25 cellular contexts compared by ENCODE assay signal in genomic region chr4:99362768-99363167, GRCh38. TPM values are rescaled to one million over a fixed set of nuclear protein-coding genes. Genes with fewer than 3 reads are reported as not detected.
DNase-seq lines count a peak whose midpoint lies in the region; ATAC-seq and TF ChIP-seq lines count a peak whose summit lies in the region.
"Had no signal": no experiment of that assay in that cellular context is flagged by ENCODE, and none has a peak within 500 bp of the region (broad histone marks: within the 10 kb centered on the region; RNA-seq: fewer than 3 reads in every experiment).

No MANE protein-coding gene starts in this region.

- H3K36me3 ChIP-seq in esophagus muscularis mucosa (no peaks in the 10 kb centered on the region), aorta (ENCODE audit: control insufficient read depth in 1 of 2, insufficient read depth in 2 of 2, low read length in 1 of 2) (no peaks in the 10 kb centered on the region), brain microvascular endothelial cell (replicated peaks) (no peaks in the 10 kb centered on the region)

- in situ Hi-C loops in brain microvascular endothelial cell (cut with HindIII; ENCODE audit: low pct_ligation_motif_present, low sequenced_read_pairs), result no loop called here

- peaks cover 0 to 29% (median 13%) of the 10 kb centered on the region in 4 donors for H3K4me1 ChIP-seq in esophagus muscularis mucosa
- peaks cover 0 to 1% of the 10 kb centered on the region in 2 donors for H3K4me1 ChIP-seq in aorta (ENCODE audit: control insufficient read depth in 1 of 2, insufficient read depth in 2 of 2, low read length in 2 of 2)

- peak overlapping the region in 3 of 4 donors; percentile 34 to 44 (median 42) for H3K27ac ChIP-seq in esophagus muscularis mucosa (replicated peaks in 1 of 4)
- H3K27ac ChIP-seq in aorta (ENCODE audit: low read depth in 1 of 2, low read length in 2 of 2), result peak overlapping the region in 1 of 2 donors; percentile 76
- H3K27ac ChIP-seq in brain microvascular endothelial cell, result no peak overlapping the region
- H3K27ac ChIP-seq: dorsolateral prefrontal cortex had no signal

- peak; percentile 35 for DNase-seq in NCI-H2171 treated with DMSO at 0.1 percent for 48 hours (lab: John Stamatoyannopoulos, UW)
- DNase-seq in NCI-H2171 (lab: John Stamatoyannopoulos, UW), result no peak
- no peak for DNase-seq in esophagus muscularis mucosa (ENCODE audit: extremely low spot score)
- peak; percentile 18 for DNase-seq in myocyte (ENCODE audit: low read depth)
- DNase-seq in aorta, result no peak
- DNase-seq in brain microvascular endothelial cell, result no peak
- no peak for DNase-seq in HuH-7 (ENCODE audit: low spot score)
- DNase-seq: activated CD4-positive, alpha-beta T cell treated with anti-CD3 and anti-CD28 coated beads, Interleukin-2, amount 50 U/mL, for 48 hours; anterior cingulate cortex; dorsolateral prefrontal cortex; islet precursor cell; mucosa of descending colon; NCI-H1092; NCI-H187; NCI-H69; nephron progenitor cell; stimulated activated CD4-positive, alpha-beta T cell treated with anti-CD3 and anti-CD28 coated beads, Interleukin-2, amount 100 ng/mL, for 48 hours; substantia nigra; T-helper 1 cell had no signal

- H3K9me3 ChIP-seq in esophagus muscularis mucosa (no peaks in the 10 kb centered on the region), aorta (ENCODE audit: control insufficient read depth, low read length) (no peaks in the 10 kb centered on the region)
- H3K9me3 ChIP-seq: mucosa of descending colon had no signal

- no peak for TF ChIP-seq CTCF in esophagus muscularis mucosa (IDR thresholded peaks at IDR 0.05)
- TF ChIP-seq CTCF in brain microvascular endothelial cell (IDR thresholded peaks at IDR 0.05; ENCODE audit: low read depth, low read length, missing control alignments), result no peak

- H3K4me3 ChIP-seq in esophagus muscularis mucosa (no peak overlapping the region), aorta (ENCODE audit: low read length in 2 of 2) (no peak overlapping the region), brain microvascular endothelial cell (ENCODE audit: low read depth, low read length) (no peak overlapping the region)
- H3K4me3 ChIP-seq: dorsolateral prefrontal cortex, lung, mucosa of descending colon had no signal

- intact Hi-C loops in esophagus muscularis mucosa (cut with DNase I) (no loop called here), aorta (cut with DNase I) (no loop called here)

- TF ChIP-seq POLR2A in esophagus muscularis mucosa (IDR thresholded peaks at IDR 0.05; ENCODE audit: low read depth), result no peak

- H3K27me3 ChIP-seq in esophagus muscularis mucosa (no peaks in the 10 kb centered on the region), aorta (ENCODE audit: control insufficient read depth in 1 of 2, insufficient read depth in 2 of 2, low read length in 1 of 2) (no peaks in the 10 kb centered on the region), brain microvascular endothelial cell (replicated peaks) (no peaks in the 10 kb centered on the region)
- H3K27me3 ChIP-seq: dorsolateral prefrontal cortex had no signal

- ATAC-seq in aorta (ENCODE audit: low FRiP score) (peak; percentile 36), GM19397 (IDR thresholded peaks at IDR 0.05; ENCODE audit: unreplicated experiment) (no peak)
- ATAC-seq: activated T-helper 17 cell treated with anti-CD3 and anti-CD28 coated beads, Interleukin-2, amount 50 U/mL, for 72 hours; mucosa of descending colon had no signal

- no peak for TF ChIP-seq EP300 in esophagus muscularis mucosa (IDR thresholded peaks at IDR 0.05)

RNA-seq across cellular contexts. Expression of gene ADH1C, which starts 10.2 kb away (rescaled TPM):
- total RNA-seq in esophagus muscularis mucosa (1 to 10 TPM; 4.0 to 6.1 (median 4.9) TPM), myocyte (not detected in 2 replicates), aorta (10 to 100 TPM in 1 of 2 donors, 1 to 10 TPM in 1; 3.4 to 11.7 TPM)
- polyA plus RNA-seq in myocyte (2012), result not detected
- polyA plus RNA-seq in aorta, result 10 to 100 TPM in 1 of 2 donors, 1 to 10 TPM in 1; 2.8 to 21.2 TPM
- total RNA-seq: A172; activated T-helper 17 cell treated with anti-CD3 and anti-CD28 coated beads, Interleukin-2, amount 50 U/mL, for 72 hours; H1; osteocyte had no signal
- polyA plus RNA-seq: H1 had no signal

RNA-seq across cellular contexts. Expression of gene ADH1B, which starts 41.6 kb away (rescaled TPM):
- 100 to 1,000 TPM; 301 to 669 (median 438) TPM for total RNA-seq in esophagus muscularis mucosa
- total RNA-seq in myocyte, result not detected in 2 replicates
- polyA plus RNA-seq in myocyte (2012), result not detected
- 100 to 1,000 TPM; 502 to 753 TPM for total RNA-seq in aorta
- polyA plus RNA-seq in aorta, result 1,000 to 10,000 TPM in 1 of 2 donors, 100 to 1,000 TPM in 1; 517 to 4,880 TPM
- total RNA-seq: A172; activated T-helper 17 cell treated with anti-CD3 and anti-CD28 coated beads, Interleukin-2, amount 50 U/mL, for 72 hours; H1 had no signal
- polyA plus RNA-seq: H1 had no signal

Comparison
In these comparisons a context has a peak if more than half of its experiments do, and no peak if none do; other contexts are left out.
1. DNase-seq: peak in NCI-H2171 treated with DMSO at 0.1 percent for 48 hours (single experiment) and myocyte (single experiment); none in NCI-H2171 (single experiment), esophagus muscularis mucosa (single experiment), aorta (0 of 2), brain microvascular endothelial cell (single experiment) and HuH-7 (single experiment).
2. RNA of gene ADH1B, which starts 41.6 kb away (total RNA-seq): 502 to 753 TPM in aorta and 301 to 669 TPM in esophagus muscularis mucosa; not detected in myocyte; every median in the first group is over 100 times any median in the second.